1 cellular context compared by ENCODE assay signal in the genomic region with DNA sequence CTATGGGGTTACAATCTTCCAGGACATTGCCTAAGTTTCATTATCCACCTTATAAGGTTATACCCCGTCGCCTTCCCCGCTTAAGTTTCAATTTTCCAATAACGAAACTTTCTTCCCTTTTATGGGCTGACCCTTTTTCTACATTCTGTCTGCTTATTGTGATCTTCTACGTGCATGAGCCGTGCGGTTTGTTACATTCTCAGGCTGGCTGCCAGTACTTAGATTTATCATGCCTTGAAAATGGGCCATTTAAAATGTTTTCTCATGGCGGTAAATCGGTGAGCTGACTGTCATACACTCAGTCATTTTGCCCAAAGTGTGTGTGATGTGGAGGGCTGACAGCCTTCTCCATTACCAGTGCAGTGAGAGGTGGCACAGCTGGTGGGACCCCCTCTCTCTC.
TF ChIP-seq lines count a peak whose summit lies in the region.

No MANE protein-coding gene starts in this region.

TF ChIP-seq in K562, 482 proteins besides CTCF, POLR2A, EP300 and RAD21 (continued from another document and continues in another):
- TF ChIP-seq PBX2 (CRISPR knock-in tag; IDR thresholded peaks at IDR 0.05; ENCODE audit: low read depth) (no peak), PBX2 (tag; conservative IDR thresholded peaks at IDR 0.05; ENCODE audit: low read depth) (no peak), ZSCAN29 (IDR thresholded peaks at IDR 0.05) (no peak), ZNF263 (CRISPR knock-in tag; IDR thresholded peaks at IDR 0.05; ENCODE audit: borderline replicate concordance) (peak; percentile 64; the same call in 1 of the 2 replicates), KDM1A (IDR thresholded peaks at IDR 0.05) (no peak), CBFA2T2 (conservative IDR thresholded peaks at IDR 0.05) (no peak), SP2 (IDR thresholded peaks at IDR 0.05; ENCODE audit: extremely low read depth, low read depth, low read length, poor library complexity, severe bottlenecking) (no peak), CBX8 (IDR thresholded peaks at IDR 0.05; ENCODE audit: borderline replicate concordance, extremely low read depth, low read depth, low read length, poor library complexity, severe bottlenecking) (peak; percentile 86), PATZ1 (CRISPR knock-in tag; IDR thresholded peaks at IDR 0.05; ENCODE audit: borderline replicate concordance) (no peak), U2AF1 (optimal IDR thresholded peaks at IDR 0.05; ENCODE audit: low read depth, low read length) (no peak), BMI1 (IDR thresholded peaks at IDR 0.05; ENCODE audit: low read length) (0 out of 2 replicates have a peak, but pooled peaks have one; percentile 33), HMBOX1 (IDR thresholded peaks at IDR 0.05) (no peak), FOXA1 (IDR thresholded peaks at IDR 0.05; ENCODE audit: borderline replicate concordance) (no peak), ZNF354B (CRISPR knock-in tag; IDR thresholded peaks at IDR 0.05) (no peak), ZFP30 (CRISPR knock-in tag; IDR thresholded peaks at IDR 0.05; ENCODE audit: borderline replicate concordance) (no peak), PHF21A (IDR thresholded peaks at IDR 0.05; ENCODE audit: borderline replicate concordance, low read depth) (no peak), NR2C2 (CRISPR knock-in tag; IDR thresholded peaks at IDR 0.05) (no peak), NR2C2 (tag; IDR thresholded peaks at IDR 0.05) (no peak), KLF10 (CRISPR knock-in tag; IDR thresholded peaks at IDR 0.05) (no peak), MCM7 (IDR thresholded peaks at IDR 0.05) (no peak), NFIC (IDR thresholded peaks at IDR 0.05) (0 out of 2 replicates have a peak, but pooled peaks have one; percentile 13), EP400 (IDR thresholded peaks at IDR 0.05) (no peak), ZNF740 (CRISPR knock-in tag; IDR thresholded peaks at IDR 0.05) (0 out of 2 replicates have a peak, but pooled peaks have one; percentile 43), ZNF740 (tag; IDR thresholded peaks at IDR 0.05) (no peak), SOX6 (IDR thresholded peaks at IDR 0.05) (no peak), RB1 (IDR thresholded peaks at IDR 0.05; ENCODE audit: low read depth) (no peak), STAT6 (CRISPR knock-in tag; IDR thresholded peaks at IDR 0.05) (peak; percentile 50; the same call in 1 of the 2 replicates), MED1 (CRISPR knock-in tag; IDR thresholded peaks at IDR 0.05; ENCODE audit: borderline replicate concordance) (0 out of 2 replicates have a peak, but pooled peaks have one; percentile 80), ZC3H4 (CRISPR knock-in tag; IDR thresholded peaks at IDR 0.05; ENCODE audit: borderline replicate concordance) (0 out of 2 replicates have a peak, but pooled peaks have one; percentile 46), PKNOX1 (IDR thresholded peaks at IDR 0.05) (no peak), BCL6 (CRISPR knock-in tag; IDR thresholded peaks at IDR 0.05) (no peak), NR3C1 (CRISPR knock-in tag; IDR thresholded peaks at IDR 0.05) (0 out of 2 replicates have a peak, but pooled peaks have one; percentile 21)
- TF ChIP-seq, protein P1, sequence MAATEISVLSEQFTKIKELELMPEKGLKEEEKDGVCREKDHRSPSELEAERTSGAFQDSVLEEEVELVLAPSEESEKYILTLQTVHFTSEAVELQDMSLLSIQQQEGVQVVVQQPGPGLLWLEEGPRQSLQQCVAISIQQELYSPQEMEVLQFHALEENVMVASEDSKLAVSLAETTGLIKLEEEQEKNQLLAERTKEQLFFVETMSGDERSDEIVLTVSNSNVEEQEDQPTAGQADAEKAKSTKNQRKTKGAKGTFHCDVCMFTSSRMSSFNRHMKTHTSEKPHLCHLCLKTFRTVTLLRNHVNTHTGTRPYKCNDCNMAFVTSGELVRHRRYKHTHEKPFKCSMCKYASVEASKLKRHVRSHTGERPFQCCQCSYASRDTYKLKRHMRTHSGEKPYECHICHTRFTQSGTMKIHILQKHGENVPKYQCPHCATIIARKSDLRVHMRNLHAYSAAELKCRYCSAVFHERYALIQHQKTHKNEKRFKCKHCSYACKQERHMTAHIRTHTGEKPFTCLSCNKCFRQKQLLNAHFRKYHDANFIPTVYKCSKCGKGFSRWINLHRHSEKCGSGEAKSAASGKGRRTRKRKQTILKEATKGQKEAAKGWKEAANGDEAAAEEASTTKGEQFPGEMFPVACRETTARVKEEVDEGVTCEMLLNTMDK (IDR thresholded peaks at IDR 0.05; ENCODE audit: borderline replicate concordance, insufficient read depth, low read depth, low read length, poor library complexity, severe bottlenecking) = peak; percentile 1
- TF ChIP-seq, protein P2, sequence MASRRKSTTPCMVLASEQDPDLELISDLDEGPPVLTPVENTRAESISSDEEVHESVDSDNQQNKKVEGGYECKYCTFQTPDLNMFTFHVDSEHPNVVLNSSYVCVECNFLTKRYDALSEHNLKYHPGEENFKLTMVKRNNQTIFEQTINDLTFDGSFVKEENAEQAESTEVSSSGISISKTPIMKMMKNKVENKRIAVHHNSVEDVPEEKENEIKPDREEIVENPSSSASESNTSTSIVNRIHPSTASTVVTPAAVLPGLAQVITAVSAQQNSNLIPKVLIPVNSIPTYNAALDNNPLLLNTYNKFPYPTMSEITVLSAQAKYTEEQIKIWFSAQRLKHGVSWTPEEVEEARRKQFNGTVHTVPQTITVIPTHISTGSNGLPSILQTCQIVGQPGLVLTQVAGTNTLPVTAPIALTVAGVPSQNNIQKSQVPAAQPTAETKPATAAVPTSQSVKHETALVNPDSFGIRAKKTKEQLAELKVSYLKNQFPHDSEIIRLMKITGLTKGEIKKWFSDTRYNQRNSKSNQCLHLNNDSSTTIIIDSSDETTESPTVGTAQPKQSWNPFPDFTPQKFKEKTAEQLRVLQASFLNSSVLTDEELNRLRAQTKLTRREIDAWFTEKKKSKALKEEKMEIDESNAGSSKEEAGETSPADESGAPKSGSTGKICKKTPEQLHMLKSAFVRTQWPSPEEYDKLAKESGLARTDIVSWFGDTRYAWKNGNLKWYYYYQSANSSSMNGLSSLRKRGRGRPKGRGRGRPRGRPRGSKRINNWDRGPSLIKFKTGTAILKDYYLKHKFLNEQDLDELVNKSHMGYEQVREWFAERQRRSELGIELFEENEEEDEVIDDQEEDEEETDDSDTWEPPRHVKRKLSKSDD (conservative IDR thresholded peaks at IDR 0.05; ENCODE audit: low read length) = no peak
- TF ChIP-seq, protein P3, sequence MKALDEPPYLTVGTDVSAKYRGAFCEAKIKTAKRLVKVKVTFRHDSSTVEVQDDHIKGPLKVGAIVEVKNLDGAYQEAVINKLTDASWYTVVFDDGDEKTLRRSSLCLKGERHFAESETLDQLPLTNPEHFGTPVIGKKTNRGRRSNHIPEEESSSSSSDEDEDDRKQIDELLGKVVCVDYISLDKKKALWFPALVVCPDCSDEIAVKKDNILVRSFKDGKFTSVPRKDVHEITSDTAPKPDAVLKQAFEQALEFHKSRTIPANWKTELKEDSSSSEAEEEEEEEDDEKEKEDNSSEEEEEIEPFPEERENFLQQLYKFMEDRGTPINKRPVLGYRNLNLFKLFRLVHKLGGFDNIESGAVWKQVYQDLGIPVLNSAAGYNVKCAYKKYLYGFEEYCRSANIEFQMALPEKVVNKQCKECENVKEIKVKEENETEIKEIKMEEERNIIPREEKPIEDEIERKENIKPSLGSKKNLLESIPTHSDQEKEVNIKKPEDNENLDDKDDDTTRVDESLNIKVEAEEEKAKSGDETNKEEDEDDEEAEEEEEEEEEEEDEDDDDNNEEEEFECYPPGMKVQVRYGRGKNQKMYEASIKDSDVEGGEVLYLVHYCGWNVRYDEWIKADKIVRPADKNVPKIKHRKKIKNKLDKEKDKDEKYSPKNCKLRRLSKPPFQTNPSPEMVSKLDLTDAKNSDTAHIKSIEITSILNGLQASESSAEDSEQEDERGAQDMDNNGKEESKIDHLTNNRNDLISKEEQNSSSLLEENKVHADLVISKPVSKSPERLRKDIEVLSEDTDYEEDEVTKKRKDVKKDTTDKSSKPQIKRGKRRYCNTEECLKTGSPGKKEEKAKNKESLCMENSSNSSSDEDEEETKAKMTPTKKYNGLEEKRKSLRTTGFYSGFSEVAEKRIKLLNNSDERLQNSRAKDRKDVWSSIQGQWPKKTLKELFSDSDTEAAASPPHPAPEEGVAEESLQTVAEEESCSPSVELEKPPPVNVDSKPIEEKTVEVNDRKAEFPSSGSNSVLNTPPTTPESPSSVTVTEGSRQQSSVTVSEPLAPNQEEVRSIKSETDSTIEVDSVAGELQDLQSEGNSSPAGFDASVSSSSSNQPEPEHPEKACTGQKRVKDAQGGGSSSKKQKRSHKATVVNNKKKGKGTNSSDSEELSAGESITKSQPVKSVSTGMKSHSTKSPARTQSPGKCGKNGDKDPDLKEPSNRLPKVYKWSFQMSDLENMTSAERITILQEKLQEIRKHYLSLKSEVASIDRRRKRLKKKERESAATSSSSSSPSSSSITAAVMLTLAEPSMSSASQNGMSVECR (CRISPR knock-in tag; IDR thresholded peaks at IDR 0.05) = peak; percentile 35; the same call in 1 of the 2 replicates
